ENCODE assay signal across 34 cellular contexts in the genomic region with DNA sequence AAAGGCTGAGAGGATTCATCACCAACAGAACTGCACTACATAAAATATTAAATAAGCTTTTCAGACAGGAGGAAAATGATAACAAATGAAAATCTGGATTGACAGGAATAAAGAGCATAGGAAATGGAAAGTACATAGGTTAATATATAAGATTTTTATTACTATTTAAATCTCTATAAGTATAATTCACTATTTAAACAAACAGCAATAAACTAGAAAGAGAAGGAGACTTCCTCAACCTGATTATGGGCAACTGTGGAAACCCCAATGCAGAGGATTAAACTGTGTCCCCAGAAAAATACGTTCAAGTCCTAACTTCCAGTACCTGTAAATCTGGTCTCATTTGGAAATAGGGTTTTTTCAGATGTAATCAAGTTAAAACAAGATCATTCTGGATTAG.
"Had no signal": no experiment of that assay in that cellular context is flagged by ENCODE, and none has a peak within 500 bp of the region (broad histone marks: within the 10 kb centered on the region; RNA-seq: fewer than 3 reads in every experiment).

No MANE protein-coding gene starts in this region.

- ATAC-seq: activated naive CD4-positive, alpha-beta T cell treated with anti-CD3 and anti-CD28 coated beads, Interleukin-2, amount 50 U/mL, for 72 hours; activated naive CD8-positive, alpha-beta T cell treated with anti-CD3 and anti-CD28 coated beads, Interleukin-2, amount 50 U/mL, for 24 hours; activated T-cell treated with anti-CD3 and anti-CD28 coated beads, Interleukin-2, amount 50 U/mL, for 4 hours; activated T-cell treated with anti-CD3 and anti-CD28 coated beads, Interleukin-2, amount 50 U/mL, for 72 hours; activated T-helper 17 cell treated with anti-CD3 and anti-CD28 coated beads, Interleukin-2, amount 50 U/mL, for 72 hours; body of pancreas had no signal

- H3K27ac ChIP-seq: adrenal gland, ascending aorta, body of pancreas, brain microvascular endothelial cell, breast epithelium, cardiac muscle cell had no signal

- H3K36me3 ChIP-seq: adrenal gland, ascending aorta, brain microvascular endothelial cell, breast epithelium, cardiac muscle cell had no signal

- H3K9me3 ChIP-seq: adrenal gland, ascending aorta, body of pancreas, breast epithelium had no signal

- DNase-seq: activated effector memory CD4-positive, alpha-beta T cell treated with anti-CD3 and anti-CD28 coated beads, Interleukin-2, amount 50 U/mL, for 16 hours; activated effector memory CD4-positive, alpha-beta T cell treated with Interleukin-2 at 50 U/mL for 16 hours; activated gamma-delta T cell; activated gamma-delta T cell treated with Interleukin-2 at 50 U/mL for 16 hours; activated naive CD4-positive, alpha-beta T cell; activated naive CD4-positive, alpha-beta T cell treated with anti-CD3 and anti-CD28 coated beads for 36 hours; activated naive CD4-positive, alpha-beta T cell treated with anti-CD3 and anti-CD28 coated beads, Interleukin-2, amount 10 ng/mL, durations not matched to agents 7 days and 5 days; activated naive CD4-positive, alpha-beta T cell treated with anti-CD3 and anti-CD28 coated beads, Interleukin-2, amount 50 U/mL, for 16 hours; activated naive CD4-positive, alpha-beta T cell treated with Interleukin-2 at 50 U/mL for 16 hours; activated naive CD8-positive, alpha-beta T cell treated with anti-CD3 and anti-CD28 coated beads for 36 hours; activated naive CD8-positive, alpha-beta T cell treated with anti-CD3 and anti-CD28 coated beads, Interleukin-2, amount 10 ng/mL, durations not matched to agents 7 days and 5 days; activated naive CD8-positive, alpha-beta T cell treated with anti-CD3 and anti-CD28 coated beads, Interleukin-2, amount 50 U/mL, for 24 hours; activated T-cell treated with anti-CD3 and anti-CD28 coated beads for 4 hours; activated T-cell treated with anti-CD3 and anti-CD28 coated beads, Interleukin-2, amount 50 U/mL, for 1 hour; activated T-cell treated with anti-CD3 and anti-CD28 coated beads, Interleukin-2, amount 50 U/mL, for 24 hours; activated T-cell treated with anti-CD3 and anti-CD28 coated beads, Interleukin-2, amount 50 U/mL, for 4 hours; activated T-cell treated with anti-CD3 and anti-CD28 coated beads, Interleukin-2, amount 50 U/mL, for 48 hours; activated T-cell treated with anti-CD3 and anti-CD28 coated beads, Interleukin-2, amount 50 U/mL, for 72 hours; adrenal gland; amniotic stem cell; amygdala; anterior cingulate cortex; body of pancreas; brain microvascular endothelial cell; caudate nucleus; central memory CD4-positive, alpha-beta T cell; cerebellar nuclear complex had no signal

- H3K27me3 ChIP-seq: adrenal gland, ascending aorta, body of pancreas, brain microvascular endothelial cell, breast epithelium, cardiac muscle cell had no signal

- FAIRE-seq: astrocyte, bronchial epithelial cell had no signal

- H3K4me1 ChIP-seq: adrenal gland, ascending aorta, body of pancreas, breast epithelium had no signal

- H3K4me3 ChIP-seq: adrenal gland, ascending aorta, body of pancreas, breast epithelium, cardiac muscle cell had no signal
